18 cellular contexts compared by ENCODE assay signal in the genomic region with DNA sequence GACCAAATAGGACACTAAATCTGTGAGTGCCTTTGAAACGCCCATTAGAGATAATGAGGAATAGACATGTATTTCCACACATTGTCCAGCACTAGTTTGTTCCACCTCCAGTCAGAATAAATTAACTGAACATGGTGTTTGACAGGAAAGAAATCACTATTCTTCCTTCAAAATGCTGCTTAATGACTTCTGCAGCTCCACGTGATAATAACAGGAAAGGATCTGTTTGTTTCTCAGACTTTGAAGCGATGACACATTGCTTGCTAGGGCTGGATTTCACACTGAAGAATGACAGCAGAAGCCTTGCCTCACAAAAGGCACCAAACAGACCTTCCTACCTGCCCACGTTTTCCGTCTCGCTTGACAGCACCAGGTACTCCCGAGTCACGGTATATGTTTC.
DNase-seq lines count a peak whose midpoint lies in the region; TF ChIP-seq lines count a peak whose summit lies in the region.
"Had no signal": no experiment of that assay in that cellular context is flagged by ENCODE, and none has a peak within 500 bp of the region (broad histone marks: within the 10 kb centered on the region; RNA-seq: fewer than 3 reads in every experiment).

No MANE protein-coding gene starts in this region.

- no peaks in the 10 kb centered on the region for H3K27me3 Mint-ChIP-seq in MCF 10A (ENCODE audit: insufficient read depth, unreplicated experiment)
- H3K27me3 Mint-ChIP-seq: B cell had no signal

- H3K4me3 ChIP-seq in epithelial cell of esophagus (ENCODE audit: low read length) = no peak overlapping the region
- H3K4me3 ChIP-seq: A549; BLaER1 treated with 17β-estradiol and CSF1 and Interleukin-3, amounts not matched to agents 10 nM and 100 nM had no signal

- POLR2A ChIA-PET in MCF 10A (lab: Yijun Ruan, JAX) = no interaction called here

- H3K36me3 Mint-ChIP-seq in MCF 10A (ENCODE audit: insufficient read depth, unreplicated experiment) = no peaks in the 10 kb centered on the region
- H3K36me3 Mint-ChIP-seq: CD8-positive, alpha-beta T cell had no signal

- peak; percentile 17 for DNase-seq in DMS53 (lab: John Stamatoyannopoulos, UW)
- DNase-seq in DMS53 treated with DMSO at 0.1 percent for 48 hours (lab: John Stamatoyannopoulos, UW; ENCODE audit: unreplicated experiment) = no peak
- peak; percentile 2 for DNase-seq in epithelial cell of esophagus (ENCODE audit: low read depth)
- peak; percentile 39 for DNase-seq in kidney tubule cell (ENCODE audit: low spot score)
- peak; percentile 6 for DNase-seq in renal cortical epithelial cell (ENCODE audit: low read depth)
- DNase-seq in stimulated activated CD4-positive, alpha-beta T cell treated with anti-CD3 and anti-CD28 coated beads, Interleukin-2, amount 100 ng/mL, for 48 hours = no peak
- DNase-seq in MCF 10A (ENCODE audit: unreplicated experiment) = no peak
- no peak for DNase-seq in NCI-H1048 (lab: John Stamatoyannopoulos, UW)
- DNase-seq: AML-193; Caco-2; Calu3; CD4-positive, alpha-beta T cell; CD8-positive, alpha-beta T cell; DMS79 treated with DMSO at 0.1 percent for 48 hours; GF-D8 had no signal

- H3K9me3 Mint-ChIP-seq in MCF 10A (ENCODE audit: unreplicated experiment) = no peaks in the 10 kb centered on the region
- H3K9me3 Mint-ChIP-seq: CD8-positive, alpha-beta T cell had no signal

- CTCF ChIA-PET in MCF 10A (lab: Yijun Ruan, JAX) = no interaction called here

- no peak for TF ChIP-seq CTCF in epithelial cell of esophagus (IDR thresholded peaks at IDR 0.05; ENCODE audit: insufficient read depth, low read depth, low read length, missing control alignments)
- TF ChIP-seq CTCF in MCF 10A (IDR thresholded peaks at IDR 0.05; ENCODE audit: unreplicated experiment) = no peak

- no TSS peak for BruUV-seq in MCF 10A (replicated peaks; lab: Mats Ljungman, UMichigan)

- no peak overlapping the region for H3K4me3 Mint-ChIP-seq in MCF 10A (ENCODE audit: unreplicated experiment)
- H3K4me3 Mint-ChIP-seq: B cell; CD4-positive, alpha-beta T cell; CD8-positive, alpha-beta T cell had no signal

- H3K4me1 Mint-ChIP-seq in MCF 10A (ENCODE audit: insufficient read depth, unreplicated experiment) = no peaks in the 10 kb centered on the region
- H3K4me1 Mint-ChIP-seq: B cell had no signal

- intact Hi-C loops in MCF 10A (cut with micrococcal nuclease) = no loop called here

- H3K27ac Mint-ChIP-seq in MCF 10A (ENCODE audit: low read depth, unreplicated experiment) = no peak overlapping the region
- H3K27ac Mint-ChIP-seq: B cell; CD4-positive, alpha-beta T cell; CD8-positive, alpha-beta T cell had no signal

Comparison
In these comparisons a context has a peak if more than half of its experiments do, and no peak if none do; other contexts are left out.
1. DNase-seq: peak in DMS53 (single experiment), epithelial cell of esophagus (single experiment), kidney tubule cell (single experiment) and renal cortical epithelial cell (single experiment); none in DMS53 treated with DMSO at 0.1 percent for 48 hours (single experiment), stimulated activated CD4-positive, alpha-beta T cell treated with anti-CD3 and anti-CD28 coated beads, Interleukin-2, amount 100 ng/mL, for 48 hours (0 of 2), MCF 10A (single experiment) and NCI-H1048 (single experiment).